In genomic region chr22:39073941-39074340, GRCh38 we compare ENCODE assay signal across 23 cellular contexts. TPM values are rescaled to one million over a fixed set of nuclear protein-coding genes. Genes with fewer than 3 reads are reported as not detected.
"Had no signal": no experiment of that assay in that cellular context is flagged by ENCODE, and none has a peak within 500 bp of the region (broad histone marks: within the 10 kb centered on the region; RNA-seq: fewer than 3 reads in every experiment).

No MANE protein-coding gene starts in this region.

- DNase-seq: activated CD4-positive, alpha-beta memory T cell treated with anti-CD3 and anti-CD28 coated beads, Interleukin-2, amount 10 ng/mL, durations not matched to agents 7 days and 5 days; activated CD8-positive, alpha-beta memory T cell treated with anti-CD3 and anti-CD28 coated beads, Interleukin-2, amount 50 U/mL, for 4 hours; activated gamma-delta T cell; activated T-cell treated with anti-CD3 and anti-CD28 coated beads, Interleukin-2, amount 50 U/mL, for 72 hours; cerebellar nuclear complex; effector CD8-positive, alpha-beta T cell; esophagus squamous epithelium; hippocampal formation; left ventricle myocardium inferior; mesenchymal stem cell; ovary; stimulated activated CD4-positive, alpha-beta T cell treated with anti-CD3 and anti-CD28 coated beads, Interleukin-12 subunit alpha, Interleukin-12 subunit beta, amount 100 ng/mL, for 4 hours; stimulated activated CD4-positive, alpha-beta T cell treated with anti-CD3 and anti-CD28 coated beads, Interleukin-2, amount 100 ng/mL, for 24 hours; substantia nigra; SW 1271; transverse colon had no signal

- H3K27me3 Mint-ChIP-seq: activated CD4-positive, alpha-beta memory T cell treated with anti-CD3 and anti-CD28 coated beads, Interleukin-2, amount 10 ng/mL, durations not matched to agents 7 days and 5 days had no signal

- H3K27ac ChIP-seq: ascending aorta, breast epithelium, esophagus squamous epithelium, left ventricle myocardium inferior, neural progenitor cell, ovary, VCaP had no signal

- H3K27me3 ChIP-seq: ascending aorta, breast epithelium, esophagus squamous epithelium, neural progenitor cell, ovary, transverse colon had no signal

- H3K4me3 Mint-ChIP-seq: activated CD4-positive, alpha-beta memory T cell treated with anti-CD3 and anti-CD28 coated beads, Interleukin-2, amount 10 ng/mL, durations not matched to agents 7 days and 5 days; activated T-cell treated with anti-CD3 and anti-CD28 coated beads, Interleukin-2, amount 50 U/mL, for 72 hours; neural progenitor cell had no signal

- H3K36me3 Mint-ChIP-seq: neural progenitor cell had no signal

- H3K9me3 Mint-ChIP-seq: activated CD4-positive, alpha-beta memory T cell treated with anti-CD3 and anti-CD28 coated beads, Interleukin-2, amount 10 ng/mL, durations not matched to agents 7 days and 5 days; activated T-cell treated with anti-CD3 and anti-CD28 coated beads, Interleukin-2, amount 50 U/mL, for 72 hours; neural progenitor cell had no signal

- H3K9me3 ChIP-seq: ascending aorta, breast epithelium, esophagus squamous epithelium, left ventricle myocardium inferior, ovary, transverse colon had no signal

- H3K27ac Mint-ChIP-seq: activated CD4-positive, alpha-beta memory T cell treated with anti-CD3 and anti-CD28 coated beads, Interleukin-2, amount 10 ng/mL, durations not matched to agents 7 days and 5 days; activated T-cell treated with anti-CD3 and anti-CD28 coated beads, Interleukin-2, amount 50 U/mL, for 72 hours; neural progenitor cell had no signal

- ATAC-seq: activated T-cell treated with anti-CD3 and anti-CD28 coated beads, Interleukin-2, amount 50 U/mL, for 72 hours had no signal

RNA-seq across cellular contexts. Expression of gene APOBEC3H, which starts 23.1 kb away (rescaled TPM):
- total RNA-seq: ascending aorta, endothelial cell of umbilical vein, fibroblast of villous mesenchyme, glomerular endothelial cell had no signal
- polyA plus RNA-seq: endothelial cell of umbilical vein had no signal
